19 cellular contexts compared by ENCODE assay signal in genomic region chr13:25088562-25089221, GRCh38. TPM values are rescaled to one million over a fixed set of nuclear protein-coding genes. Genes with fewer than 3 reads are reported as not detected.
DNase-seq lines count a peak whose midpoint lies in the region; ATAC-seq and TF ChIP-seq lines count a peak whose summit lies in the region.
"Had no signal": no experiment of that assay in that cellular context is flagged by ENCODE, and none has a peak within 500 bp of the region (broad histone marks: within the 10 kb centered on the region; RNA-seq: fewer than 3 reads in every experiment).

No MANE protein-coding gene starts in this region.

- H3K4me1 Mint-ChIP-seq in activated T-helper 17 cell treated with anti-CD3 and anti-CD28 coated beads, Interleukin-2, amount 50 U/mL, for 72 hours = no peaks in the 10 kb centered on the region
- H3K4me1 Mint-ChIP-seq: CD4-positive, CD25-positive, alpha-beta regulatory T cell; CD8-positive, alpha-beta memory T cell had no signal

- no peak overlapping the region for H3K4me3 ChIP-seq in GM12865 (ENCODE audit: low read depth, low read length)
- H3K4me3 ChIP-seq in Jurkat, Clone E6-1 (ENCODE audit: low read length) = no peak overlapping the region
- H3K4me3 ChIP-seq in esophagus muscularis mucosa = no peak overlapping the region
- H3K4me3 ChIP-seq: BLaER1 treated with 17β-estradiol and CSF1 and Interleukin-3, amounts not matched to agents 10 nM and 100 nM; HAP-1 had no signal

- in situ Hi-C loops in GM13977 (cut with MboI; ENCODE audit: low pct_unique_long_range_greater_than_20kb, low sequenced_read_pairs, unreplicated experiment) = no loop called here

- no peaks in the 10 kb centered on the region for H3K9me3 Mint-ChIP-seq in activated T-helper 17 cell treated with anti-CD3 and anti-CD28 coated beads, Interleukin-2, amount 50 U/mL, for 72 hours

- ATAC-seq in activated T-helper 17 cell treated with anti-CD3 and anti-CD28 coated beads, Interleukin-2, amount 50 U/mL, for 72 hours (replicated peaks) = no peak
- no peak for ATAC-seq in GM19035 (IDR thresholded peaks at IDR 0.05; ENCODE audit: unreplicated experiment)

- TF ChIP-seq EP300 in esophagus muscularis mucosa (IDR thresholded peaks at IDR 0.05) = no peak

- no peaks in the 10 kb centered on the region for H3K36me3 Mint-ChIP-seq in activated T-helper 17 cell treated with anti-CD3 and anti-CD28 coated beads, Interleukin-2, amount 50 U/mL, for 72 hours (ENCODE audit: low read depth)
- H3K36me3 Mint-ChIP-seq: CD4-positive, CD25-positive, alpha-beta regulatory T cell; CD8-positive, alpha-beta memory T cell had no signal

- no peak overlapping the region for H3K27ac ChIP-seq in esophagus muscularis mucosa (replicated peaks in 1 of 4)
- H3K27ac ChIP-seq: BLaER1 treated with 17β-estradiol and CSF1 and Interleukin-3, amounts not matched to agents 10 nM and 100 nM had no signal

- DNase-seq in GM12865 (ENCODE audit: low read depth) (peak; percentile 32), GM13977 (ENCODE audit: low spot score) (peak; percentile 30), esophagus muscularis mucosa (ENCODE audit: extremely low spot score) (peak; percentile 50), DMS79 treated with DMSO at 0.1 percent for 48 hours (lab: John Stamatoyannopoulos, UW) (no peak)
- DNase-seq in Jurkat, Clone E6-1 (ENCODE audit: low read depth, low spot score) = peak; percentile 34
- no peak for DNase-seq in stimulated activated CD4-positive, alpha-beta T cell treated with anti-CD3 and anti-CD28 coated beads, Interleukin-12 subunit alpha, Interleukin-12 subunit beta, amount 100 ng/mL, for 4 hours
- DNase-seq: CD4-positive, CD25-positive, alpha-beta regulatory T cell; CD8-positive, alpha-beta memory T cell; COR-L47; GDM1; IMR-90; Karpas-422; KBM-7 had no signal

- WGBS in esophagus muscularis mucosa = 80% methylated on average over 10 of the region's 10 CpGs

- H3K4me1 ChIP-seq in esophagus muscularis mucosa = no peaks in the 10 kb centered on the region
- H3K4me1 ChIP-seq: HAP-1 had no signal

- intact Hi-C loops in esophagus muscularis mucosa (cut with DNase I) = no loop called here

- no peak for TF ChIP-seq CTCF in GM12865 (IDR thresholded peaks at IDR 0.05; ENCODE audit: insufficient read depth, low read depth, low read length, missing control alignments)
- no peak for TF ChIP-seq CTCF in GM13977 (IDR thresholded peaks at IDR 0.05; ENCODE audit: extremely low read depth, insufficient read depth, missing control alignments)
- no peak for TF ChIP-seq CTCF in esophagus muscularis mucosa (IDR thresholded peaks at IDR 0.05)

- no peaks in the 10 kb centered on the region for H3K36me3 ChIP-seq in esophagus muscularis mucosa
- H3K36me3 ChIP-seq: BLaER1 treated with 17β-estradiol and CSF1 and Interleukin-3, amounts not matched to agents 10 nM and 100 nM; HAP-1 had no signal

- H3K27me3 Mint-ChIP-seq in activated T-helper 17 cell treated with anti-CD3 and anti-CD28 coated beads, Interleukin-2, amount 50 U/mL, for 72 hours = peaks cover 23% of the 10 kb centered on the region

- TF ChIP-seq POLR2A in esophagus muscularis mucosa (IDR thresholded peaks at IDR 0.05; ENCODE audit: low read depth) = no peak

- peaks cover 0 to 6% (median 0%) of the 10 kb centered on the region in 4 donors for H3K27me3 ChIP-seq in esophagus muscularis mucosa
- H3K27me3 ChIP-seq: BLaER1 treated with 17β-estradiol and CSF1 and Interleukin-3, amounts not matched to agents 10 nM and 100 nM had no signal

- H3K9me3 ChIP-seq in esophagus muscularis mucosa = no peaks in the 10 kb centered on the region
- H3K9me3 ChIP-seq: HAP-1 had no signal

- no peak overlapping the region for H3K4me3 Mint-ChIP-seq in activated T-helper 17 cell treated with anti-CD3 and anti-CD28 coated beads, Interleukin-2, amount 50 U/mL, for 72 hours
- H3K4me3 Mint-ChIP-seq: B cell; CD4-positive, CD25-positive, alpha-beta regulatory T cell; CD8-positive, alpha-beta memory T cell had no signal

- H3K27ac Mint-ChIP-seq in activated T-helper 17 cell treated with anti-CD3 and anti-CD28 coated beads, Interleukin-2, amount 50 U/mL, for 72 hours = no peak overlapping the region
- H3K27ac Mint-ChIP-seq: B cell; CD4-positive, CD25-positive, alpha-beta regulatory T cell; CD8-positive, alpha-beta memory T cell had no signal

RNA-seq across cellular contexts. Expression of gene PABPC3, which starts 7.2 kb away (rescaled TPM):
- 2.1 TPM for polyA plus RNA-seq in Jurkat, Clone E6-1 (2012; ENCODE audit: insufficient read depth, insufficient read length)
- under 1 TPM in 3 of 4 donors, not detected in 1; under 0.01 to 0.17 (median 0.11) TPM for total RNA-seq in esophagus muscularis mucosa
- total RNA-seq in activated T-helper 17 cell treated with anti-CD3 and anti-CD28 coated beads, Interleukin-2, amount 50 U/mL, for 72 hours = under 1 TPM; 0.28 to 0.32 TPM
- total RNA-seq: A172 had no signal

Comparison
In these comparisons a context has a peak if more than half of its experiments do, and no peak if none do; other contexts are left out.
1. DNase-seq: peak in GM12865 (single experiment), GM13977 (single experiment), Jurkat, Clone E6-1 (single experiment) and esophagus muscularis mucosa (single experiment); none in stimulated activated CD4-positive, alpha-beta T cell treated with anti-CD3 and anti-CD28 coated beads, Interleukin-12 subunit alpha, Interleukin-12 subunit beta, amount 100 ng/mL, for 4 hours (single experiment) and DMS79 treated with DMSO at 0.1 percent for 48 hours (single experiment).